Comparison of ENCODE assay signal across 8 cellular contexts in genomic region chr7:95916573-95917371, GRCh38.
DNase-seq lines count a peak whose midpoint lies in the region; ATAC-seq, FAIRE-seq and TF ChIP-seq lines count a peak whose summit lies in the region.

No MANE protein-coding gene starts in this region.

- WGBS in H9 (ENCODE audit: extremely low coverage, insufficient read length, low lambda C conversion rate) = no CpG with 5 or more reads among the region's 20 CpGs
- 34 to 43% (median 42%) methylated on average over 20 of the region's 20 CpGs for WGBS in spleen, 5 donors

- FAIRE-seq in TTC549 (lab: Jason Lieb, UNC) = peak; percentile 80

- peaks cover 2 to 5% of the 10 kb centered on the region in 2 experiments for H3K4me1 Mint-ChIP-seq in H9

- H3K4me1 ChIP-seq in H9 (ENCODE audit: insufficient read depth, low read length) = peaks cover 2% of the 10 kb centered on the region; the same call in 1 of the 2 replicates
- peaks cover 0 to 6% (median 2%) of the 10 kb centered on the region in 6 donors for H3K4me1 ChIP-seq in spleen

- no peak overlapping the region for H2AK5ac ChIP-seq in H9 (ENCODE audit: insufficient read length, low read length)

- H3K9me3 ChIP-seq in H9 (ENCODE audit: control insufficient read depth, low read depth, low read length) (no peaks in the 10 kb centered on the region), spleen (no peaks in the 10 kb centered on the region)

- no peak overlapping the region for H3K23ac ChIP-seq in H9 (ENCODE audit: insufficient read length, low read depth, low read length)

- ATAC-seq in HG03108 (IDR thresholded peaks at IDR 0.05; ENCODE audit: unreplicated experiment) = no peak

- H2AFZ ChIP-seq in H9 (ENCODE audit: low read length) = no peak overlapping the region

- H3K9me3 Mint-ChIP-seq in H9 = no peaks in the 10 kb centered on the region

- H3K27me3 ChIP-seq in H9 (ENCODE audit: insufficient read depth, low read length) (no peaks in the 10 kb centered on the region; the same call in 1 of the 2 replicates), spleen (replicated peaks in 1 of 7) (peaks cover 0 to 10% (median 0%) of the 10 kb centered on the region in 7 donors)

- H2BK12ac ChIP-seq in H9 (ENCODE audit: insufficient read length, low read depth, low read length) = no peak overlapping the region

- H3K36me3 ChIP-seq in spleen = no peaks in the 10 kb centered on the region

- H3K27ac ChIP-seq in H9 (ENCODE audit: insufficient read length, low read depth, low read length) (no peak overlapping the region), spleen (no peak overlapping the region)

- H3K14ac ChIP-seq in H9 (ENCODE audit: insufficient read depth, low read length) = no peak overlapping the region

- intact Hi-C loops in spleen (cut with DNase I; ENCODE audit: low total_unique reads) = loop anchor here (5.0 to 10.0 kb wide), 3 partner anchors 1116 to 1928 kb away; no protein-coding TSS in a partner anchor

- H3K4ac ChIP-seq in H9 (ENCODE audit: low read depth, low read length) = no peak overlapping the region

- H3K27me3 Mint-ChIP-seq in H9 (ENCODE audit: low read depth) = peaks cover 16% of the 10 kb centered on the region

- H2BK15ac ChIP-seq in H9 (ENCODE audit: low read depth, low read length) = no peak overlapping the region

- H3K18ac ChIP-seq in H9 (ENCODE audit: insufficient read length, low read depth, low read length) = no peak overlapping the region

- no peak overlapping the region for H3K27ac Mint-ChIP-seq in H9

- no peak overlapping the region for H3K4me3 Mint-ChIP-seq in H9

- no peak for TF ChIP-seq POLR2A in spleen (IDR thresholded peaks at IDR 0.05)

- no peak overlapping the region for H4K91ac ChIP-seq in H9 (ENCODE audit: insufficient read length, low read depth, low read length)

- no peaks in the 10 kb centered on the region for H3K79me2 ChIP-seq in H9 (ENCODE audit: insufficient read depth, low read length)

- H3K9ac ChIP-seq in H9 (ENCODE audit: extremely low read depth, insufficient read length, low read length) = no peak overlapping the region

- H4K8ac ChIP-seq in H9 (replicated peaks; ENCODE audit: insufficient read length, low read depth, low read length) = no peak overlapping the region

- no peak overlapping the region for H2BK20ac ChIP-seq in H9 (ENCODE audit: low read depth, low read length, poor library complexity, severe bottlenecking)

- H3K36me3 Mint-ChIP-seq in H9 (ENCODE audit: insufficient read depth in 1 of 3, low read depth in 3 of 3) = no peaks in the 10 kb centered on the region

- no peak overlapping the region for H4K5ac ChIP-seq in H9 (ENCODE audit: insufficient read length, low read depth, low read length)

- no peak overlapping the region for H3K4me2 ChIP-seq in H9 (ENCODE audit: insufficient read depth, insufficient read length, low read length)

- H3K23me2 ChIP-seq in H9 (ENCODE audit: insufficient read length, low read depth, low read length, poor library complexity, severe bottlenecking) = no peaks in the 10 kb centered on the region

- H3K4me3 ChIP-seq in spleen = peak overlapping the region in 2 of 8 donors; percentile 26 to 44

- TF ChIP-seq CTCF in H9 (conservative IDR thresholded peaks at IDR 0.05) (peak; percentile 96), spleen (IDR thresholded peaks at IDR 0.05 in 8 of 11, conservative IDR thresholded peaks at IDR 0.05 in 3 of 11) (peak; percentile 66 to 93 (median 87))

- DNase-seq in EL (peak; percentile 64), H9 (peak; percentile 64), NCI-H146 treated with DMSO at 0.1 percent for 48 hours (lab: John Stamatoyannopoulos, UW; ENCODE audit: unreplicated experiment) (peak; percentile 68), brain pericyte (ENCODE audit: low read depth, low spot score) (peak; percentile 17), iPS-NIHi11 (ENCODE audit: low spot score) (peak; percentile 61), spleen (peak; percentile 83)

- no peak overlapping the region for H2BK5ac ChIP-seq in H9 (ENCODE audit: insufficient read length, low read length)

- no peaks in the 10 kb centered on the region for H3K79me1 ChIP-seq in H9 (ENCODE audit: insufficient read depth, low read depth, low read length, poor library complexity, severe bottlenecking)

- no peak overlapping the region for H3K56ac ChIP-seq in H9 (ENCODE audit: insufficient read length, low read depth, low read length)

- no peak overlapping the region for H3T11ph ChIP-seq in H9 (ENCODE audit: low read length)

- no peak overlapping the region for H2BK120ac ChIP-seq in H9 (ENCODE audit: low read depth, low read length, poor library complexity, severe bottlenecking)

- no peaks in the 10 kb centered on the region for H4K20me1 ChIP-seq in H9 (ENCODE audit: control insufficient read depth, insufficient read depth, insufficient read length)

Comparison
In these comparisons a context has a peak if more than half of its experiments do, and no peak if none do; other contexts are left out.
1. DNase-seq: peak in every context shown above with its lines; median percentile 83 in spleen; 68 in NCI-H146 treated with DMSO at 0.1 percent for 48 hours; 64 in EL; 64 in H9; 61 in iPS-NIHi11; 17 in brain pericyte.